ENCODE assay signal across 31 cellular contexts in genomic region chr2:112942654-112943002, GRCh38. TPM values are rescaled to one million over a fixed set of nuclear protein-coding genes. Genes with fewer than 3 reads are reported as not detected.
DNase-seq lines count a peak whose midpoint lies in the region; ATAC-seq and TF ChIP-seq lines count a peak whose summit lies in the region.
"Had no signal": no experiment of that assay in that cellular context is flagged by ENCODE, and none has a peak within 500 bp of the region (broad histone marks: within the 10 kb centered on the region; RNA-seq: fewer than 3 reads in every experiment).

No MANE protein-coding gene starts in this region.

- peaks cover 24% of the 10 kb centered on the region for H3K9me3 ChIP-seq in adipocyte (ENCODE audit: control insufficient read depth, low read length)

- H3K27me3 ChIP-seq in adipocyte (replicated peaks; ENCODE audit: control insufficient read depth, insufficient read depth, low read length) = peaks cover 18% of the 10 kb centered on the region
- H3K27me3 ChIP-seq: BLaER1, dorsolateral prefrontal cortex, MG63 had no signal

- DNase-seq in DMS53 treated with DMSO at 0.1 percent for 48 hours (lab: John Stamatoyannopoulos, UW; ENCODE audit: unreplicated experiment) = peak; percentile 27
- DNase-seq in HFFc6 = peak; percentile 10
- DNase-seq in adipocyte (ENCODE audit: low read depth) = peak; percentile 8
- DNase-seq in glomerular visceral epithelial cell (ENCODE audit: extremely low spot score) = peak; percentile 21
- DNase-seq in retina = no peak
- DNase-seq in midbrain (lab: John Stamatoyannopoulos, UW) = no peak
- no peak for DNase-seq in effector memory CD8-positive, alpha-beta T cell
- DNase-seq: activated CD4-positive, alpha-beta T cell treated with anti-CD3 and anti-CD28 coated beads for 36 hours; activated effector memory CD4-positive, alpha-beta T cell treated with anti-CD3 and anti-CD28 coated beads, Interleukin-2, amount 50 U/mL, for 16 hours; activated naive CD8-positive, alpha-beta T cell treated with anti-CD3 and anti-CD28 coated beads, Interleukin-2, amount 10 ng/mL, durations not matched to agents 7 days and 5 days; cerebellar nuclear complex; DMS79; dorsolateral prefrontal cortex; heart right ventricle; MG63; NCI-H1105 treated with DMSO at 0.1 percent for 48 hours; NCI-H2081 treated with DMSO at 0.1 percent for 48 hours; NCI-H774; OCI-M1; posterior cingulate gyrus; Right ventricle myocardium superior; stimulated activated naive CD4-positive, alpha-beta T cell had no signal

- no peak overlapping the region for H3K4me3 Mint-ChIP-seq in HFFc6
- no peak overlapping the region for H3K4me3 Mint-ChIP-seq in effector memory CD8-positive, alpha-beta T cell
- H3K4me3 Mint-ChIP-seq: activated CD4-positive, alpha-beta T cell treated with anti-CD3 and anti-CD28 coated beads for 36 hours; activated naive CD8-positive, alpha-beta T cell treated with anti-CD3 and anti-CD28 coated beads, Interleukin-2, amount 10 ng/mL, durations not matched to agents 7 days and 5 days; memory B cell; T-helper 2 cell treated with Interferon-gamma antibody and Interleukin-4, amounts not matched to agents 5 μg/mL and 100 μg/mL, for 36 hours had no signal

- H3K9me3 Mint-ChIP-seq in HFFc6 = peaks cover 9% of the 10 kb centered on the region
- H3K9me3 Mint-ChIP-seq in effector memory CD8-positive, alpha-beta T cell = no peaks in the 10 kb centered on the region
- H3K9me3 Mint-ChIP-seq: activated naive CD8-positive, alpha-beta T cell treated with anti-CD3 and anti-CD28 coated beads, Interleukin-2, amount 10 ng/mL, durations not matched to agents 7 days and 5 days had no signal

- TF ChIP-seq CTCF in HFFc6 (IDR thresholded peaks at IDR 0.05) = no peak

- H3K27ac Mint-ChIP-seq in HFFc6 = no peak overlapping the region
- no peak overlapping the region for H3K27ac Mint-ChIP-seq in effector memory CD8-positive, alpha-beta T cell
- H3K27ac Mint-ChIP-seq: activated CD4-positive, alpha-beta T cell treated with anti-CD3 and anti-CD28 coated beads for 36 hours; activated naive CD8-positive, alpha-beta T cell treated with anti-CD3 and anti-CD28 coated beads, Interleukin-2, amount 10 ng/mL, durations not matched to agents 7 days and 5 days; memory B cell; T-helper 2 cell treated with Interferon-gamma antibody and Interleukin-4, amounts not matched to agents 5 μg/mL and 100 μg/mL, for 36 hours had no signal

- H3K36me3 Mint-ChIP-seq in HFFc6 (ENCODE audit: low read depth) = no peaks in the 10 kb centered on the region
- H3K36me3 Mint-ChIP-seq in effector memory CD8-positive, alpha-beta T cell (ENCODE audit: insufficient read depth) = no peaks in the 10 kb centered on the region
- H3K36me3 Mint-ChIP-seq: activated naive CD8-positive, alpha-beta T cell treated with anti-CD3 and anti-CD28 coated beads, Interleukin-2, amount 10 ng/mL, durations not matched to agents 7 days and 5 days; memory B cell had no signal

- H3K9ac ChIP-seq in adipocyte (ENCODE audit: low read length) = no peak overlapping the region
- H3K9ac ChIP-seq: BLaER1 had no signal

- H3K4me1 ChIP-seq in adipocyte (ENCODE audit: control insufficient read depth, insufficient read depth, low read length) = no peaks in the 10 kb centered on the region
- H3K4me1 ChIP-seq: heart right ventricle, suprapubic skin had no signal

- H3K36me3 ChIP-seq in adipocyte (ENCODE audit: control insufficient read depth, insufficient read depth, low read length, severe bottlenecking) = no peaks in the 10 kb centered on the region
- H3K36me3 ChIP-seq: heart right ventricle, MG63, suprapubic skin had no signal

- no peaks in the 10 kb centered on the region; the same call in none of the 2 replicates for H3K27me3 Mint-ChIP-seq in HFFc6 (ENCODE audit: insufficient read depth)
- H3K27me3 Mint-ChIP-seq in effector memory CD8-positive, alpha-beta T cell = peaks cover 0 to 14% of the 10 kb centered on the region in 2 donors
- H3K27me3 Mint-ChIP-seq: activated CD4-positive, alpha-beta T cell treated with anti-CD3 and anti-CD28 coated beads for 36 hours had no signal

- H3K4me1 Mint-ChIP-seq in HFFc6 (ENCODE audit: low read depth) = peaks cover 20% of the 10 kb centered on the region
- peaks cover 6 to 10% of the 10 kb centered on the region in 2 donors for H3K4me1 Mint-ChIP-seq in effector memory CD8-positive, alpha-beta T cell (ENCODE audit: low read depth in 2 of 2)
- H3K4me1 Mint-ChIP-seq: activated CD4-positive, alpha-beta T cell treated with anti-CD3 and anti-CD28 coated beads for 36 hours had no signal

- no peak overlapping the region for H3K4me3 ChIP-seq in adipocyte (ENCODE audit: low read length)
- H3K4me3 ChIP-seq: BLaER1, dorsolateral prefrontal cortex, heart right ventricle, MG63, suprapubic skin had no signal

- no peak for ATAC-seq in HG02852 (IDR thresholded peaks at IDR 0.05; ENCODE audit: unreplicated experiment)
- no peak for ATAC-seq in effector memory CD8-positive, alpha-beta T cell (replicated peaks)
- ATAC-seq: heart right ventricle had no signal

RNA-seq across cellular contexts. Expression of gene IL37, which starts 31.7 kb away (rescaled TPM):
- total RNA-seq in HFFc6 (2021; fragmentation: NEBNext Ultra II Directional; extraction: Animal tissue kit (Norgen Biotek cat#: 25700)) = not detected
- total RNA-seq: activated CD4-positive, alpha-beta T cell treated with anti-CD3 and anti-CD28 coated beads for 36 hours; activated naive CD8-positive, alpha-beta T cell treated with anti-CD3 and anti-CD28 coated beads, Interleukin-2, amount 10 ng/mL, durations not matched to agents 7 days and 5 days; astrocyte; dorsolateral prefrontal cortex; endothelial cell of umbilical vein; heart right ventricle; myocyte; Right ventricle myocardium superior; ureter had no signal

RNA-seq across cellular contexts. Expression of gene IL36G, which starts 35.2 kb away (rescaled TPM):
- not detected for total RNA-seq in HFFc6 (2021; fragmentation: NEBNext Ultra II Directional; extraction: Animal tissue kit (Norgen Biotek cat#: 25700))
- total RNA-seq: activated CD4-positive, alpha-beta T cell treated with anti-CD3 and anti-CD28 coated beads for 36 hours; activated naive CD8-positive, alpha-beta T cell treated with anti-CD3 and anti-CD28 coated beads, Interleukin-2, amount 10 ng/mL, durations not matched to agents 7 days and 5 days; astrocyte; endothelial cell of umbilical vein; heart right ventricle; myocyte; Right ventricle myocardium superior; ureter had no signal

Comparison
In these comparisons a context has a peak if more than half of its experiments do, and no peak if none do; other contexts are left out.
1. DNase-seq: peak in DMS53 treated with DMSO at 0.1 percent for 48 hours (single experiment), HFFc6 (single experiment), adipocyte (single experiment) and glomerular visceral epithelial cell (single experiment); none in retina (single experiment), midbrain (single experiment) and effector memory CD8-positive, alpha-beta T cell (0 of 3).